In genomic region chr5:135833961-135834638, GRCh38 we compare ENCODE assay signal across 9 cellular contexts. TPM values are rescaled to one million over a fixed set of nuclear protein-coding genes. Genes with fewer than 3 reads are reported as not detected.
DNase-seq lines count a peak whose midpoint lies in the region; ATAC-seq, FAIRE-seq and TF ChIP-seq lines count a peak whose summit lies in the region.
"Had no signal": no experiment of that assay in that cellular context is flagged by ENCODE, and none has a peak within 500 bp of the region (broad histone marks: within the 10 kb centered on the region; RNA-seq: fewer than 3 reads in every experiment).

No MANE protein-coding gene starts in this region.

- H3K27ac ChIP-seq in H1 (ENCODE audit: low read depth, low read length) (no peak overlapping the region), neural cell (ENCODE audit: low read length) (no peak overlapping the region)

- H2AK5ac ChIP-seq in H1 (ENCODE audit: low read depth, low read length) = no peak overlapping the region

- POLR2A ChIA-PET in H1 (lab: Charles Lee; ENCODE audit: partially characterized antibody) = interaction anchor here (1.1 kb wide), 1 partner anchor 9 kb away, joined by 3 read pairs; no protein-coding TSS in a partner anchor

- peak overlapping the region; percentile 38; the same call in 1 of the 2 replicates for H3K18ac ChIP-seq in H1 (ENCODE audit: extremely low read depth, low read length)

- WGBS in H1 (ENCODE audit: extremely low coverage in 1 of 2, insufficient coverage in 1 of 2, insufficient read length in 1 of 2, insufficient replicate concordance in 2 of 2, low coverage in 1 of 2, low lambda C conversion rate in 2 of 2, missing lambda C conversion rate in 1 of 2), 2 experiments = 37% methylated on average over 16 of the region's 16 CpGs; no CpG with 5 or more reads in 1 of the 2 experiments

- no peak overlapping the region for H3K14ac ChIP-seq in H1 (ENCODE audit: insufficient read length)

- CTCF ChIA-PET in H1 (lab: Charles Lee; ENCODE audit: partially characterized antibody) = interaction anchor here (0.9 to 13.3 kb wide), 32 partner anchors 8 to 382 kb away, joined by 3 to 335 read pairs (median 5); partner anchors contain the start of genes CXCL14 and TIFAB

- H3K4me1 Mint-ChIP-seq in CD14-positive monocyte = peaks cover 6% of the 10 kb centered on the region

- peak overlapping the region; percentile 74 to 98 for H3K4me2 ChIP-seq in H1 (ENCODE audit: insufficient read depth in 1 of 2, low read depth in 2 of 2, low read length in 2 of 2)
- peak overlapping the region; percentile 46 for H3K4me2 ChIP-seq in neural cell (ENCODE audit: low read length)

- H3K23ac ChIP-seq in H1 (ENCODE audit: insufficient read length) = no peak overlapping the region

- no peak for TF ChIP-seq POLR2A in H1 (IDR thresholded peaks at IDR 0.05; ENCODE audit: control extremely low read depth in 1 of 2, low read depth in 2 of 2, low read length in 2 of 2)

- H2AFZ ChIP-seq in H1 (ENCODE audit: low read length) = peak overlapping the region; percentile 72; the same call in 1 of the 2 replicates
- H2AFZ ChIP-seq in neural cell (ENCODE audit: low read depth, low read length) = no peak overlapping the region

- H3F3A ChIP-seq in neural cell (ENCODE audit: insufficient read depth, low read length, poor library complexity, severe bottlenecking) = no peaks in the 10 kb centered on the region

- H3K79me2 ChIP-seq in H1 (ENCODE audit: control insufficient read depth in 1 of 2, insufficient read depth in 2 of 2, low read length in 2 of 2) (no peaks in the 10 kb centered on the region), neural cell (replicated peaks; ENCODE audit: insufficient read depth, low read length) (no peaks in the 10 kb centered on the region)

- ATAC-seq in Right ventricle myocardium inferior (peak; percentile 4), HG03460 (IDR thresholded peaks at IDR 0.05; ENCODE audit: unreplicated experiment) (peak; percentile 74)

- H3K9me3 ChIP-seq in H1 (ENCODE audit: insufficient read depth in 2 of 2, low read depth in 1 of 2, low read length in 1 of 2) (peaks cover 5 to 10% of the 10 kb centered on the region in 2 experiments; a peak in 2 of 4 replicates), neural cell (ENCODE audit: low read length) (no peaks in the 10 kb centered on the region)

- no peaks in the 10 kb centered on the region for H3K79me1 ChIP-seq in H1 (ENCODE audit: low read depth, low read length)

- DNase-seq in Right ventricle myocardium inferior (ENCODE audit: missing footprints) = no peak
- DNase-seq in cardiac septum (ENCODE audit: low spot score) = no peak
- DNase-seq in H1 (ENCODE audit: low read depth in 1 of 2, low spot score in 2 of 2) = peak in 1 of 2 experiments; percentile 42
- no peak for DNase-seq in CD14-positive monocyte (ENCODE audit: low spot score)
- DNase-seq in activated CD4-positive, alpha-beta T cell treated with anti-CD3 and anti-CD28 coated beads for 4 hours = no peak
- DNase-seq in NCI-H1694 treated with DMSO at 0.1 percent for 48 hours (lab: John Stamatoyannopoulos, UW) = no peak
- DNase-seq: activated T-cell treated with anti-CD3 and anti-CD28 coated beads, Interleukin-2, amount 50 U/mL, for 4 hours had no signal

- no peaks in the 10 kb centered on the region for H3K9me2 ChIP-seq in neural cell (ENCODE audit: insufficient read depth, low read length)

- H3K23me2 ChIP-seq in H1 (ENCODE audit: low read depth, low read length) = peaks cover 9% of the 10 kb centered on the region; the same call in 1 of the 2 replicates

- H3K36me3 Mint-ChIP-seq in CD14-positive monocyte = no peaks in the 10 kb centered on the region

- TF ChIP-seq RAD21 in H1 (IDR thresholded peaks at IDR 0.05 in 1 of 2, conservative IDR thresholded peaks at IDR 0.05 in 1 of 2; ENCODE audit: low read depth in 2 of 2, low read length in 2 of 2) = no peak
- no peak for TF ChIP-seq RAD21 in neural cell (conservative IDR thresholded peaks at IDR 0.05)

- peak overlapping the region; percentile 71 for H2BK12ac ChIP-seq in H1 (ENCODE audit: low read depth, low read length)

- H3K36me3 ChIP-seq in H1 (ENCODE audit: control insufficient read depth in 2 of 4, insufficient read depth in 4 of 4, low read length in 3 of 4) (no peaks in the 10 kb centered on the region), neural cell (ENCODE audit: insufficient read depth, low read length) (no peaks in the 10 kb centered on the region)

- H2BK120ac ChIP-seq in H1 (replicated peaks; ENCODE audit: low read depth, low read length) = no peak overlapping the region

- H3K4me3 Mint-ChIP-seq in CD14-positive monocyte = peak overlapping the region in 1 of 2 donors; percentile 65
- H3K4me3 Mint-ChIP-seq: activated T-cell treated with anti-CD3 and anti-CD28 coated beads, Interleukin-2, amount 50 U/mL, for 4 hours had no signal

- no peaks in the 10 kb centered on the region for H4K20me1 ChIP-seq in H1 (replicated peaks in 1 of 2; ENCODE audit: control insufficient read depth in 1 of 2, insufficient read depth in 2 of 2, low read length in 2 of 2)
- no peaks in the 10 kb centered on the region for H4K20me1 ChIP-seq in neural cell (ENCODE audit: insufficient read depth)

- no peak overlapping the region for H4K91ac ChIP-seq in H1 (replicated peaks; ENCODE audit: insufficient read length, low read length)

- H3K27me3 ChIP-seq in H1 (replicated peaks in 1 of 4; ENCODE audit: control insufficient read depth in 3 of 4, extremely low read depth in 1 of 4, insufficient read depth in 3 of 4, low read length in 3 of 4) (peaks cover 8 to 44% (median 32%) of the 10 kb centered on the region in 4 experiments), neural cell (ENCODE audit: insufficient read depth, low read depth, low read length) (peaks cover 51% of the 10 kb centered on the region)

- peaks cover 0 to 5% (median 1%) of the 10 kb centered on the region in 4 experiments; a peak in 2 of 7 replicates for H3K4me1 ChIP-seq in H1 (replicated peaks in 1 of 4; ENCODE audit: control insufficient read depth in 3 of 4, insufficient read depth in 4 of 4, low read length in 3 of 4)

- no peak overlapping the region for H2BK20ac ChIP-seq in H1 (ENCODE audit: low read length)

- peaks cover 40 to 60% (median 46%) of the 10 kb centered on the region in 3 donors for H3K27me3 Mint-ChIP-seq in CD14-positive monocyte (ENCODE audit: low read depth in 3 of 3)

- H4K5ac ChIP-seq in H1 (ENCODE audit: insufficient read length, low read depth, low read length) = no peak overlapping the region

- peak overlapping the region; percentile 32 for H3K56ac ChIP-seq in H1 (replicated peaks; ENCODE audit: insufficient read length, low read depth, low read length)

- peak overlapping the region in 1 of 4 experiments; percentile 65; a peak in 3 of 7 replicates for H3K9ac ChIP-seq in H1 (replicated peaks in 1 of 4; ENCODE audit: extremely low read depth in 1 of 4, low read depth in 3 of 4, low read length in 3 of 4)
- H3K9ac ChIP-seq in neural cell (ENCODE audit: low read length) = no peak overlapping the region

- H3K27ac Mint-ChIP-seq in CD14-positive monocyte = no peak overlapping the region

- H4K8ac ChIP-seq in H1 (ENCODE audit: extremely low read depth, insufficient read depth, low read length) = peak overlapping the region; percentile 43

- H2BK5ac ChIP-seq in H1 (ENCODE audit: low read depth, low read length) = no peak overlapping the region

- H2BK15ac ChIP-seq in H1 (ENCODE audit: low read length) = peak overlapping the region; percentile 72; the same call in 1 of the 2 replicates

- TF ChIP-seq EP300 in H1 (IDR thresholded peaks at IDR 0.05; ENCODE audit: borderline replicate concordance in 1 of 2, low read depth in 2 of 2, low read length in 2 of 2) (no peak), neural cell (conservative IDR thresholded peaks at IDR 0.05; ENCODE audit: poor library complexity, severe bottlenecking) (no peak)

- peak in 1 of 3 experiments; percentile 90; a peak in 2 of 4 replicates for TF ChIP-seq CTCF in H1 (IDR thresholded peaks at IDR 0.05; ENCODE audit: control extremely low read depth in 1 of 3, insufficient read depth in 1 of 3, low read depth in 1 of 3, low read length in 3 of 3)
- no peak for TF ChIP-seq CTCF in neural cell (IDR thresholded peaks at IDR 0.05; ENCODE audit: poor library complexity, severe bottlenecking)
- no peak for TF ChIP-seq CTCF in CD14-positive monocyte (IDR thresholded peaks at IDR 0.05)

- peak; percentile 50 for FAIRE-seq in H1 (lab: Jason Lieb, UNC)

- no peak overlapping the region for H3K4ac ChIP-seq in H1 (replicated peaks; ENCODE audit: insufficient read length, low read depth, low read length)

- intact Hi-C loops in Right ventricle myocardium inferior (cut with DNase I) = loop anchor here (5.0 kb wide), 1 partner anchor 367 kb away; no protein-coding TSS in a partner anchor
- intact Hi-C loops in cardiac septum (cut with DNase I) = loop anchor here (10.0 kb wide), 1 partner anchor 369 kb away; no protein-coding TSS in a partner anchor
- intact Hi-C loops in CD14-positive monocyte (cut with micrococcal nuclease) = no loop called here

- H3K9me3 Mint-ChIP-seq in CD14-positive monocyte = peaks cover 0 to 13% (median 4%) of the 10 kb centered on the region in 7 donors

- H3K4me3 ChIP-seq in H1 (ENCODE audit: extremely low read depth in 1 of 4, insufficient read depth in 2 of 4, low read depth in 3 of 4, low read length in 4 of 4) (peak overlapping the region; percentile 46 to 84 (median 72)), neural cell (ENCODE audit: low read length) (peak overlapping the region; percentile 83)

TF ChIP-seq in H1, 55 proteins besides CTCF, POLR2A, EP300 and RAD21 (continues in another document):
- TF ChIP-seq CHD2 (IDR thresholded peaks at IDR 0.05; ENCODE audit: low read length) = no peak

RNA-seq across cellular contexts. Expression of gene SLC25A48, which starts 0.4 kb away (rescaled TPM):
- not detected for total RNA-seq in Right ventricle myocardium inferior
- total RNA-seq in cardiac septum = not detected
- total RNA-seq in H1 (2021; fragmentation: NEBNext Ultra II Directional; extraction: Animal tissue kit (Norgen Biotek cat#: 25700)) = 1.8 TPM in 2 replicates
- polyA plus RNA-seq in H1 (2011; rRNA removed) = 1.3 and 1.4 TPM in 2 replicates
- 1.1 TPM for polyA plus RNA-seq in H1 (2011; cell fraction: cytosol; rRNA removed)
- 1.7 TPM for polyA plus RNA-seq in H1 (2011; cell fraction: nucleus; rRNA removed)
- 0.52 to 1.9 TPM (median 1.2 TPM) in 4 replicates for polyA plus RNA-seq in H1 (2012, experiment 1 of 2)
- 0.96 TPM for polyA plus RNA-seq in H1 (2012, experiment 2 of 2)
- 1.1 TPM for polyA plus RNA-seq in H1 (2013, experiment 1 of 2)
- 1.0 TPM for polyA plus RNA-seq in H1 (2013, experiment 2 of 2)
- polyA minus RNA-seq in H1 (2011; rRNA and poly(A)+ RNA removed) = 0.88 and 1.00 TPM in 2 replicates
- polyA minus RNA-seq in H1 (2011; cell fraction: cytosol; rRNA and poly(A)+ RNA removed) = not detected
- 1.6 TPM for polyA minus RNA-seq in H1 (2011; cell fraction: nucleus; rRNA and poly(A)+ RNA removed)
- 1.0 TPM in 1 of 2 replicates, not detected in the other for polyA plus RNA-seq in neural cell
- polyA minus RNA-seq in neural cell = not detected in 2 replicates
- not detected for polyA plus RNA-seq in CD14-positive monocyte
- total RNA-seq: activated T-cell treated with anti-CD3 and anti-CD28 coated beads, Interleukin-2, amount 50 U/mL, for 4 hours had no signal

Comparison
In these comparisons a context has a peak if more than half of its experiments do, and no peak if none do; other contexts are left out.
1. intact Hi-C loops: an anchor here in Right ventricle myocardium inferior (5.0 kb wide) and cardiac septum (10.0 kb wide); none called in CD14-positive monocyte.